In genomic region chr4:136864580-136865185, GRCh38 we compare ENCODE assay signal across 8 cellular contexts.
DNase-seq lines count a peak whose midpoint lies in the region; ATAC-seq, FAIRE-seq and TF ChIP-seq lines count a peak whose summit lies in the region.

No MANE protein-coding gene starts in this region.

- no peak for TF ChIP-seq POLR2A in H54 (IDR thresholded peaks at IDR 0.05; ENCODE audit: low read depth, low read length)

- DNase-seq in CD4-positive, alpha-beta memory T cell: peak in 4 of 5 donors; percentile 3 to 23 (median 6)
- DNase-seq in NCI-H1436 (lab: John Stamatoyannopoulos, UW): peak; percentile 64
- peak; percentile 44 to 80 for DNase-seq in foreskin fibroblast
- no peak for DNase-seq in progenitor cell of endocrine pancreas (ENCODE audit: low spot score, unreplicated experiment)
- no peak for DNase-seq in H54 (ENCODE audit: insufficient read length, low spot score)

- no peak overlapping the region for H3K27ac ChIP-seq in CD4-positive, alpha-beta memory T cell (ENCODE audit: low read depth, low read length)
- H3K27ac ChIP-seq in SU-DHL-6 (ENCODE audit: low read depth, low read length): no peak overlapping the region

- no peaks in the 10 kb centered on the region for H3K4me1 ChIP-seq in CD4-positive, alpha-beta memory T cell (ENCODE audit: insufficient read depth, low read length)

- H3K36me3 Mint-ChIP-seq in CD4-positive, alpha-beta memory T cell: no peaks in the 10 kb centered on the region
- H3K36me3 Mint-ChIP-seq in progenitor cell of endocrine pancreas (ENCODE audit: insufficient read depth): no peaks in the 10 kb centered on the region

- intact Hi-C loops in CD4-positive, alpha-beta memory T cell (cut with micrococcal nuclease): no loop called here

- peak overlapping the region; percentile 73 for H2AFZ ChIP-seq in SU-DHL-6 (ENCODE audit: low read depth, low read length, severe bottlenecking)

- ATAC-seq in GM18519 (IDR thresholded peaks at IDR 0.05; ENCODE audit: low FRiP score, unreplicated experiment): peak; percentile 94
- peak; percentile 88 for ATAC-seq in HG02943 (IDR thresholded peaks at IDR 0.05; ENCODE audit: low read depth, unreplicated experiment)

- H3K9me2 ChIP-seq in SU-DHL-6 (replicated peaks; ENCODE audit: insufficient read depth, low read length): no peaks in the 10 kb centered on the region

- no peak for FAIRE-seq in H54 (lab: Jason Lieb, UNC)

- POLR2A ChIA-PET in CD4-positive, alpha-beta memory T cell (lab: Charles Lee; ENCODE audit: partially characterized antibody): no interaction called here

- no peak overlapping the region for H3K4me3 ChIP-seq in CD4-positive, alpha-beta memory T cell (ENCODE audit: low read length in 2 of 2)
- H3K4me3 ChIP-seq in SU-DHL-6 (ENCODE audit: insufficient read depth, low read length, poor library complexity, severe bottlenecking) (no peak overlapping the region), foreskin fibroblast (ENCODE audit: low read depth in 1 of 2, low read length in 2 of 2) (no peak overlapping the region)

- H4K20me1 ChIP-seq in SU-DHL-6 (ENCODE audit: low read depth, low read length): no peaks in the 10 kb centered on the region

- H3F3A ChIP-seq in SU-DHL-6 (ENCODE audit: insufficient read depth): no peaks in the 10 kb centered on the region

- CTCF ChIA-PET in CD4-positive, alpha-beta memory T cell (lab: Charles Lee; ENCODE audit: partially characterized antibody): no interaction called here

- H3K27me3 ChIP-seq in CD4-positive, alpha-beta memory T cell (ENCODE audit: insufficient read depth, low read length): no peaks in the 10 kb centered on the region
- no peaks in the 10 kb centered on the region for H3K27me3 ChIP-seq in SU-DHL-6 (ENCODE audit: low read length)

- no peaks in the 10 kb centered on the region for H3K79me2 ChIP-seq in SU-DHL-6 (ENCODE audit: insufficient read depth, low read length)

- no peak overlapping the region for H3K4me3 Mint-ChIP-seq in CD4-positive, alpha-beta memory T cell
- no peak overlapping the region for H3K4me3 Mint-ChIP-seq in progenitor cell of endocrine pancreas (ENCODE audit: low read depth)

- no peaks in the 10 kb centered on the region for H3K9me3 ChIP-seq in CD4-positive, alpha-beta memory T cell (ENCODE audit: control insufficient read depth in 1 of 2, low read length in 2 of 2)
- no peaks in the 10 kb centered on the region for H3K9me3 ChIP-seq in SU-DHL-6 (ENCODE audit: insufficient read depth, low read length)

- H3K9ac ChIP-seq in SU-DHL-6 (ENCODE audit: low read length): no peak overlapping the region

- H3K4me1 Mint-ChIP-seq in CD4-positive, alpha-beta memory T cell: peaks cover 0 to 5% (median 0%) of the 10 kb centered on the region in 4 donors
- H3K4me1 Mint-ChIP-seq in progenitor cell of endocrine pancreas (ENCODE audit: low read depth): peaks cover 11% of the 10 kb centered on the region

- H3K27me3 Mint-ChIP-seq in CD4-positive, alpha-beta memory T cell: no peaks in the 10 kb centered on the region
- H3K27me3 Mint-ChIP-seq in progenitor cell of endocrine pancreas: no peaks in the 10 kb centered on the region

- H3K4me2 ChIP-seq in SU-DHL-6 (ENCODE audit: low read depth, low read length, poor library complexity, severe bottlenecking): peak overlapping the region; percentile 51

- TF ChIP-seq CTCF in SU-DHL-6 (IDR thresholded peaks at IDR 0.05; ENCODE audit: insufficient read depth, low read length, poor library complexity, severe bottlenecking) (peak; percentile 41), foreskin fibroblast (IDR thresholded peaks at IDR 0.05; ENCODE audit: low read depth, low read length) (peak; percentile 77), progenitor cell of endocrine pancreas (IDR thresholded peaks at IDR 0.05; ENCODE audit: unreplicated experiment) (peak; percentile 93)

- H3K36me3 ChIP-seq in CD4-positive, alpha-beta memory T cell (ENCODE audit: insufficient read depth, low read length): no peaks in the 10 kb centered on the region
- no peaks in the 10 kb centered on the region for H3K36me3 ChIP-seq in SU-DHL-6 (ENCODE audit: low read length)

- no peaks in the 10 kb centered on the region for H3K9me3 Mint-ChIP-seq in CD4-positive, alpha-beta memory T cell
- no peaks in the 10 kb centered on the region for H3K9me3 Mint-ChIP-seq in progenitor cell of endocrine pancreas (ENCODE audit: low read depth)

- no peak overlapping the region for H3K27ac Mint-ChIP-seq in CD4-positive, alpha-beta memory T cell
- no peak overlapping the region for H3K27ac Mint-ChIP-seq in progenitor cell of endocrine pancreas

Comparison
In these comparisons a context has a peak if more than half of its experiments do, and no peak if none do; other contexts are left out.
1. DNase-seq: peak in CD4-positive, alpha-beta memory T cell (4 of 5), NCI-H1436 (single experiment) and foreskin fibroblast (2 of 2); none in progenitor cell of endocrine pancreas (single experiment) and H54 (single experiment).
2. CTCF ChIP-seq: peak in every context shown above with its lines; median percentile 93 in progenitor cell of endocrine pancreas; 77 in foreskin fibroblast; 41 in SU-DHL-6.